ENCODE assay signal across 8 cellular contexts in the genomic region with DNA sequence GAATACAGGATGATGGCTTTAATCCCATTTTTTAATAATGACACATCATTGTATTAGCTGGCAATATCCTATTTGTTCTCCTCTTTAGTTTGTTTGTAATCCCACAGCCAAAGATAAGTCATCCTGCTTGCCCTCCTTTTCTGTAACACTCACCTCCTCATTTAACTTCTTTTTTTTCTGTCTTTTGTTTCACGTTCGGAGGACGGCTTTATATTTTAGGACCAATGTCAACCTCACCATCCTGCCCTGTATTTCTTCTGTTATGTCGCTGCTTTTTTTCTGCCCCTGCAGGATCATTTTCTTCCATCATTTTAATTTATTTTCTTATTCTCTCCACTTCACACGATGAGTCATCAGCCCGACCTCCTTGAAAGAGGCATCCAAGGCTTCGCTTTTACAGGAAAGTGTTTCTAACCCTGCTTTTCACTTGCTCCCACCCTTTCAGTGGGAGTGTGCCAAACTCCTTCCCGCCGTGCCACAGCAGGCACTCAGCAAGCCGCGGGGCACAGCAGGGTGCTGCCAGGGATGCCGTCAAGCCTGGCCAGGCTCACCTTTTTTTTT. TPM values are rescaled to one million over a fixed set of nuclear protein-coding genes. Genes with fewer than 3 reads are reported as not detected.
DNase-seq lines count a peak whose midpoint lies in the region; ATAC-seq and TF ChIP-seq lines count a peak whose summit lies in the region.

No MANE protein-coding gene starts in this region.

- H3K4me1 Mint-ChIP-seq in HFFc6 (ENCODE audit: low read depth): peaks cover 61% of the 10 kb centered on the region
- no peaks in the 10 kb centered on the region for H3K4me1 Mint-ChIP-seq in stimulated activated effector memory CD8-positive, alpha-beta T cell treated with anti-CD3 and anti-CD28 coated beads, Interleukin-12 subunit alpha, Interleukin-12 subunit beta, amount 100 ng/mL, for 72 hours

- DNase-seq in HFFc6 (peak; percentile 89), SW 1271 (lab: John Stamatoyannopoulos, UW) (peak; percentile 45 to 73), fibroblast of villous mesenchyme (ENCODE audit: low read depth) (peak; percentile 75), stromal cell of bone marrow (ENCODE audit: low read depth) (peak; percentile 78), CD1c-positive myeloid dendritic cell (ENCODE audit: extremely low spot score) (no peak), activated T-cell treated with anti-CD3 and anti-CD28 coated beads for 4 hours (no peak)
- no peak for DNase-seq in stimulated activated effector memory CD8-positive, alpha-beta T cell treated with anti-CD3 and anti-CD28 coated beads, Interleukin-12 subunit alpha, Interleukin-12 subunit beta, amount 100 ng/mL, for 72 hours (ENCODE audit: low spot score in 2 of 2)

- no peak for ATAC-seq in stimulated activated effector memory CD8-positive, alpha-beta T cell treated with anti-CD3 and anti-CD28 coated beads, Interleukin-12 subunit alpha, Interleukin-12 subunit beta, amount 100 ng/mL, for 72 hours
- no peak for ATAC-seq in HG02884 (IDR thresholded peaks at IDR 0.05; ENCODE audit: unreplicated experiment)

- H3K27ac Mint-ChIP-seq in HFFc6: peak overlapping the region; percentile 83
- no peak overlapping the region for H3K27ac Mint-ChIP-seq in stimulated activated effector memory CD8-positive, alpha-beta T cell treated with anti-CD3 and anti-CD28 coated beads, Interleukin-12 subunit alpha, Interleukin-12 subunit beta, amount 100 ng/mL, for 72 hours

- TF ChIP-seq CTCF in HFFc6 (IDR thresholded peaks at IDR 0.05) (no peak), fibroblast of villous mesenchyme (IDR thresholded peaks at IDR 0.05; ENCODE audit: insufficient read depth, low read depth, low read length) (no peak)

- peaks cover 27% of the 10 kb centered on the region for H3K36me3 Mint-ChIP-seq in HFFc6 (ENCODE audit: low read depth)
- H3K36me3 Mint-ChIP-seq in stimulated activated effector memory CD8-positive, alpha-beta T cell treated with anti-CD3 and anti-CD28 coated beads, Interleukin-12 subunit alpha, Interleukin-12 subunit beta, amount 100 ng/mL, for 72 hours: no peaks in the 10 kb centered on the region

- no peaks in the 10 kb centered on the region for H3K27me3 Mint-ChIP-seq in HFFc6 (ENCODE audit: insufficient read depth)

- H3K9me3 Mint-ChIP-seq in HFFc6: no peaks in the 10 kb centered on the region
- no peaks in the 10 kb centered on the region for H3K9me3 Mint-ChIP-seq in stimulated activated effector memory CD8-positive, alpha-beta T cell treated with anti-CD3 and anti-CD28 coated beads, Interleukin-12 subunit alpha, Interleukin-12 subunit beta, amount 100 ng/mL, for 72 hours

- H3K4me3 ChIP-seq in fibroblast of villous mesenchyme (ENCODE audit: low read depth, low read length): no peak overlapping the region

- peak overlapping the region; percentile 81 for H3K4me3 Mint-ChIP-seq in HFFc6
- no peak overlapping the region for H3K4me3 Mint-ChIP-seq in stimulated activated effector memory CD8-positive, alpha-beta T cell treated with anti-CD3 and anti-CD28 coated beads, Interleukin-12 subunit alpha, Interleukin-12 subunit beta, amount 100 ng/mL, for 72 hours

RNA-seq across cellular contexts. Expression of a gene that starts 11.4 kb away (rescaled TPM):
- total RNA-seq in HFFc6 (2021; fragmentation: NEBNext Ultra II Directional; extraction: Animal tissue kit (Norgen Biotek cat#: 25700)): 10 to 100 TPM; 29.4 to 47.5 (median 43.5) TPM
- total RNA-seq in fibroblast of villous mesenchyme: 34.5 and 48.6 TPM in 2 replicates

Comparison
In these comparisons a context has a peak if more than half of its experiments do, and no peak if none do; other contexts are left out.
1. DNase-seq: peak in HFFc6 (single experiment), SW 1271 (2 of 2), fibroblast of villous mesenchyme (single experiment) and stromal cell of bone marrow (single experiment); none in stimulated activated effector memory CD8-positive, alpha-beta T cell treated with anti-CD3 and anti-CD28 coated beads, Interleukin-12 subunit alpha, Interleukin-12 subunit beta, amount 100 ng/mL, for 72 hours (0 of 2), CD1c-positive myeloid dendritic cell (single experiment) and activated T-cell treated with anti-CD3 and anti-CD28 coated beads for 4 hours (single experiment).